ENCODE assay signal across 1 cellular context in the genomic region with DNA sequence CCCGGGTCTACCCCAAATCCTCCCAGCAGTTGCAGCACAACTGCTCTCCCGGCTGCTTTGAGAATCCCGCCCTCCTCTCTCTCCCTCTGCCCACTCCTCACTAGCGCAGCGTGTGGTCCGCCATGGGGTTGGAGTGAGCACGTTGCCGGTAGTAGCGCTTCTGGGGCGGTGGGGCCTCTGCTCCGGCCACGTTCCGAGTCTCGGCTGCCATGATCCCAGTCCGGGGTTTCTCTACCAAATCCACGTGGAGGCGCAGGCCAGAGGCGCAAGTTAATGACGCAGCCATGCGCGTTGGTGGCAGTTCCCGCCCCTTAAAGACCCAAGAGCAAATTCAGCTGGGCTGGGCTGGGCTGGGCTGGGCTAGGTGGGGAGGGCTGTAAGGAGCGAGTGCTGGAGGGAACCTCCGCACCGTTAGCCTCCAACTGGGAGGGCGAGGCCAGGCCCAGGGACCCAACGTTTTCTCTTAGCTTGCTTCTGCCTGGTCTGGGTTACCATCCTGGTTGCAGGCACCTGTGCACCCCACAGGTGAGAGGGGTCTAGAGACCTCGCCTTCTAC.
TF ChIP-seq lines count a peak whose summit lies in the region.

A gene (minus strand): TSS at position 233 of the 556 bp plus-strand sequence. CDS start 22 bp downstream, at position 211.

TF ChIP-seq in K562, 482 proteins besides CTCF, POLR2A, EP300 and RAD21 (continued from another document and continues in another):
- TF ChIP-seq POLR2B (IDR thresholded peaks at IDR 0.05; ENCODE audit: low read depth, partially characterized antibody), result peak; percentile 84
- TF ChIP-seq ZNF23 (CRISPR knock-in tag; IDR thresholded peaks at IDR 0.05), result no peak
- TF ChIP-seq SMAD4 (CRISPR knock-in tag; conservative IDR thresholded peaks at IDR 0.05), result no peak
- TF ChIP-seq FOSL1 (tag; conservative IDR thresholded peaks at IDR 0.05), result peak; percentile 44; the same call in 1 of the 2 replicates
- TF ChIP-seq FOXJ3 (CRISPR knock-in tag; IDR thresholded peaks at IDR 0.05), result no peak
- peak; percentile 98 to 99 for TF ChIP-seq SIN3A (IDR thresholded peaks at IDR 0.05; ENCODE audit: borderline replicate concordance in 2 of 2, control insufficient read depth in 1 of 2, low read depth in 2 of 2, low read length in 2 of 2)
- TF ChIP-seq, protein P1, sequence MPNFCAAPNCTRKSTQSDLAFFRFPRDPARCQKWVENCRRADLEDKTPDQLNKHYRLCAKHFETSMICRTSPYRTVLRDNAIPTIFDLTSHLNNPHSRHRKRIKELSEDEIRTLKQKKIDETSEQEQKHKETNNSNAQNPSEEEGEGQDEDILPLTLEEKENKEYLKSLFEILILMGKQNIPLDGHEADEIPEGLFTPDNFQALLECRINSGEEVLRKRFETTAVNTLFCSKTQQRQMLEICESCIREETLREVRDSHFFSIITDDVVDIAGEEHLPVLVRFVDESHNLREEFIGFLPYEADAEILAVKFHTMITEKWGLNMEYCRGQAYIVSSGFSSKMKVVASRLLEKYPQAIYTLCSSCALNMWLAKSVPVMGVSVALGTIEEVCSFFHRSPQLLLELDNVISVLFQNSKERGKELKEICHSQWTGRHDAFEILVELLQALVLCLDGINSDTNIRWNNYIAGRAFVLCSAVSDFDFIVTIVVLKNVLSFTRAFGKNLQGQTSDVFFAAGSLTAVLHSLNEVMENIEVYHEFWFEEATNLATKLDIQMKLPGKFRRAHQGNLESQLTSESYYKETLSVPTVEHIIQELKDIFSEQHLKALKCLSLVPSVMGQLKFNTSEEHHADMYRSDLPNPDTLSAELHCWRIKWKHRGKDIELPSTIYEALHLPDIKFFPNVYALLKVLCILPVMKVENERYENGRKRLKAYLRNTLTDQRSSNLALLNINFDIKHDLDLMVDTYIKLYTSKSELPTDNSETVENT (CRISPR knock-in tag; IDR thresholded peaks at IDR 0.05), result peak; percentile 73; the same call in 1 of the 2 replicates
- no peak for TF ChIP-seq ZC3H8 (IDR thresholded peaks at IDR 0.05)
- peak; percentile 65; the same call in 1 of the 2 replicates for TF ChIP-seq FOXK1 (CRISPR knock-in tag; IDR thresholded peaks at IDR 0.05; ENCODE audit: borderline replicate concordance)
- peak in 1 of 2 experiments; percentile 79; a peak in 2 of 4 replicates for TF ChIP-seq TEAD1 (CRISPR knock-in tag; IDR thresholded peaks at IDR 0.05)
- no peak for TF ChIP-seq ZNF445 (CRISPR knock-in tag; IDR thresholded peaks at IDR 0.05; ENCODE audit: low read depth)
- TF ChIP-seq, protein P2, sequence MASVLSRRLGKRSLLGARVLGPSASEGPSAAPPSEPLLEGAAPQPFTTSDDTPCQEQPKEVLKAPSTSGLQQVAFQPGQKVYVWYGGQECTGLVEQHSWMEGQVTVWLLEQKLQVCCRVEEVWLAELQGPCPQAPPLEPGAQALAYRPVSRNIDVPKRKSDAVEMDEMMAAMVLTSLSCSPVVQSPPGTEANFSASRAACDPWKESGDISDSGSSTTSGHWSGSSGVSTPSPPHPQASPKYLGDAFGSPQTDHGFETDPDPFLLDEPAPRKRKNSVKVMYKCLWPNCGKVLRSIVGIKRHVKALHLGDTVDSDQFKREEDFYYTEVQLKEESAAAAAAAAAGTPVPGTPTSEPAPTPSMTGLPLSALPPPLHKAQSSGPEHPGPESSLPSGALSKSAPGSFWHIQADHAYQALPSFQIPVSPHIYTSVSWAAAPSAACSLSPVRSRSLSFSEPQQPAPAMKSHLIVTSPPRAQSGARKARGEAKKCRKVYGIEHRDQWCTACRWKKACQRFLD (CRISPR knock-in tag; IDR thresholded peaks at IDR 0.05), result no peak; the same call in none of the 2 replicates
- TF ChIP-seq, protein P3, sequence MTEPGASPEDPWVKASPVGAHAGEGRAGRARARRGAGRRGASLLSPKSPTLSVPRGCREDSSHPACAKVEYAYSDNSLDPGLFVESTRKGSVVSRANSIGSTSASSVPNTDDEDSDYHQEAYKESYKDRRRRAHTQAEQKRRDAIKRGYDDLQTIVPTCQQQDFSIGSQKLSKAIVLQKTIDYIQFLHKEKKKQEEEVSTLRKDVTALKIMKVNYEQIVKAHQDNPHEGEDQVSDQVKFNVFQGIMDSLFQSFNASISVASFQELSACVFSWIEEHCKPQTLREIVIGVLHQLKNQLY (CRISPR knock-in tag; conservative IDR thresholded peaks at IDR 0.05), result no peak
- TF ChIP-seq TCF7 (IDR thresholded peaks at IDR 0.05; ENCODE audit: borderline replicate concordance), result 0 out of 2 replicates have a peak, but pooled peaks have one; percentile 42
- no peak; the same call in 1 of the 2 replicates for TF ChIP-seq RAD51 (IDR thresholded peaks at IDR 0.05; ENCODE audit: borderline replicate concordance, low read depth)
- TF ChIP-seq, protein P4, sequence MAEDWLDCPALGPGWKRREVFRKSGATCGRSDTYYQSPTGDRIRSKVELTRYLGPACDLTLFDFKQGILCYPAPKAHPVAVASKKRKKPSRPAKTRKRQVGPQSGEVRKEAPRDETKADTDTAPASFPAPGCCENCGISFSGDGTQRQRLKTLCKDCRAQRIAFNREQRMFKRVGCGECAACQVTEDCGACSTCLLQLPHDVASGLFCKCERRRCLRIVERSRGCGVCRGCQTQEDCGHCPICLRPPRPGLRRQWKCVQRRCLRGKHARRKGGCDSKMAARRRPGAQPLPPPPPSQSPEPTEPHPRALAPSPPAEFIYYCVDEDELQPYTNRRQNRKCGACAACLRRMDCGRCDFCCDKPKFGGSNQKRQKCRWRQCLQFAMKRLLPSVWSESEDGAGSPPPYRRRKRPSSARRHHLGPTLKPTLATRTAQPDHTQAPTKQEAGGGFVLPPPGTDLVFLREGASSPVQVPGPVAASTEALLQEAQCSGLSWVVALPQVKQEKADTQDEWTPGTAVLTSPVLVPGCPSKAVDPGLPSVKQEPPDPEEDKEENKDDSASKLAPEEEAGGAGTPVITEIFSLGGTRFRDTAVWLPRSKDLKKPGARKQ (CRISPR knock-in tag; IDR thresholded peaks at IDR 0.05), result no peak
- no peak for TF ChIP-seq ZNF408 (CRISPR knock-in tag; IDR thresholded peaks at IDR 0.05; ENCODE audit: low read depth)
- TF ChIP-seq SP1 (CRISPR knock-in tag; IDR thresholded peaks at IDR 0.05), result peak; percentile 100
- peak; percentile 100 for TF ChIP-seq SAP30 (IDR thresholded peaks at IDR 0.05; ENCODE audit: borderline replicate concordance, insufficient read depth, low read depth, low read length, poor library complexity, severe bottlenecking)
- TF ChIP-seq, protein P5, sequence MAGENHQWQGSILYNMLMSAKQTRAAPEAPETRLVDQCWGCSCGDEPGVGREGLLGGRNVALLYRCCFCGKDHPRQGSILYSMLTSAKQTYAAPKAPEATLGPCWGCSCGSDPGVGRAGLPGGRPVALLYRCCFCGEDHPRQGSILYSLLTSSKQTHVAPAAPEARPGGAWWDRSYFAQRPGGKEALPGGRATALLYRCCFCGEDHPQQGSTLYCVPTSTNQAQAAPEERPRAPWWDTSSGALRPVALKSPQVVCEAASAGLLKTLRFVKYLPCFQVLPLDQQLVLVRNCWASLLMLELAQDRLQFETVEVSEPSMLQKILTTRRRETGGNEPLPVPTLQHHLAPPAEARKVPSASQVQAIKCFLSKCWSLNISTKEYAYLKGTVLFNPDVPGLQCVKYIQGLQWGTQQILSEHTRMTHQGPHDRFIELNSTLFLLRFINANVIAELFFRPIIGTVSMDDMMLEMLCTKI (IDR thresholded peaks at IDR 0.05; ENCODE audit: partially characterized antibody), result no peak
- TF ChIP-seq ERF (CRISPR knock-in tag; IDR thresholded peaks at IDR 0.05), result no peak
- TF ChIP-seq EGR1 (conservative IDR thresholded peaks at IDR 0.05), result peak; percentile 84
- TF ChIP-seq, protein P6, sequence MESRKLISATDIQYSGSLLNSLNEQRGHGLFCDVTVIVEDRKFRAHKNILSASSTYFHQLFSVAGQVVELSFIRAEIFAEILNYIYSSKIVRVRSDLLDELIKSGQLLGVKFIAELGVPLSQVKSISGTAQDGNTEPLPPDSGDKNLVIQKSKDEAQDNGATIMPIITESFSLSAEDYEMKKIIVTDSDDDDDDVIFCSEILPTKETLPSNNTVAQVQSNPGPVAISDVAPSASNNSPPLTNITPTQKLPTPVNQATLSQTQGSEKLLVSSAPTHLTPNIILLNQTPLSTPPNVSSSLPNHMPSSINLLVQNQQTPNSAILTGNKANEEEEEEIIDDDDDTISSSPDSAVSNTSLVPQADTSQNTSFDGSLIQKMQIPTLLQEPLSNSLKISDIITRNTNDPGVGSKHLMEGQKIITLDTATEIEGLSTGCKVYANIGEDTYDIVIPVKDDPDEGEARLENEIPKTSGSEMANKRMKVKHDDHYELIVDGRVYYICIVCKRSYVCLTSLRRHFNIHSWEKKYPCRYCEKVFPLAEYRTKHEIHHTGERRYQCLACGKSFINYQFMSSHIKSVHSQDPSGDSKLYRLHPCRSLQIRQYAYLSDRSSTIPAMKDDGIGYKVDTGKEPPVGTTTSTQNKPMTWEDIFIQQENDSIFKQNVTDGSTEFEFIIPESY (CRISPR knock-in tag; IDR thresholded peaks at IDR 0.05), result no peak; the same call in 1 of the 2 replicates
- TF ChIP-seq PHF21A (IDR thresholded peaks at IDR 0.05; ENCODE audit: borderline replicate concordance, low read depth), result no peak
- TF ChIP-seq MBD2 (IDR thresholded peaks at IDR 0.05; ENCODE audit: borderline replicate concordance, low read depth), result peak; percentile 83
- TF ChIP-seq NFE2L1 (tag; IDR thresholded peaks at IDR 0.05; ENCODE audit: borderline replicate concordance, low read depth), result no peak
- TF ChIP-seq, protein P7, sequence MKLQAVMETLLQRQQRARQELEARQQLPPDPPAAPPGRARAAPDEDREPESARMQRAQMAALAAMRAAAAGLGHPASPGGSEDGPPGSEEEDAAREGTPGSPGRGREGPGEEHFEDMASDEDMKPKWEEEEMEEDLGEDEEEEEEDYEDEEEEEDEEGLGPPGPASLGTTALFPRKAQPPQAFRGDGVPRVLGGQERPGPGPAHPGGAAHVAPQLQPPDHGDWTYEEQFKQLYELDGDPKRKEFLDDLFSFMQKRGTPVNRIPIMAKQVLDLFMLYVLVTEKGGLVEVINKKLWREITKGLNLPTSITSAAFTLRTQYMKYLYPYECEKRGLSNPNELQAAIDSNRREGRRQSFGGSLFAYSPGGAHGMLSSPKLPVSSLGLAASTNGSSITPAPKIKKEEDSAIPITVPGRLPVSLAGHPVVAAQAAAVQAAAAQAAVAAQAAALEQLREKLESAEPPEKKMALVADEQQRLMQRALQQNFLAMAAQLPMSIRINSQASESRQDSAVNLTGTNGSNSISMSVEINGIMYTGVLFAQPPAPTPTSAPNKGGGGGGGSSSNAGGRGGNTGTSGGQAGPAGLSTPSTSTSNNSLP (IDR thresholded peaks at IDR 0.05; ENCODE audit: borderline replicate concordance, low read depth, low read length), result no peak
- TF ChIP-seq ASH1L (IDR thresholded peaks at IDR 0.05; ENCODE audit: borderline replicate concordance, low read depth, partially characterized antibody), result no peak
- TF ChIP-seq, protein P8, sequence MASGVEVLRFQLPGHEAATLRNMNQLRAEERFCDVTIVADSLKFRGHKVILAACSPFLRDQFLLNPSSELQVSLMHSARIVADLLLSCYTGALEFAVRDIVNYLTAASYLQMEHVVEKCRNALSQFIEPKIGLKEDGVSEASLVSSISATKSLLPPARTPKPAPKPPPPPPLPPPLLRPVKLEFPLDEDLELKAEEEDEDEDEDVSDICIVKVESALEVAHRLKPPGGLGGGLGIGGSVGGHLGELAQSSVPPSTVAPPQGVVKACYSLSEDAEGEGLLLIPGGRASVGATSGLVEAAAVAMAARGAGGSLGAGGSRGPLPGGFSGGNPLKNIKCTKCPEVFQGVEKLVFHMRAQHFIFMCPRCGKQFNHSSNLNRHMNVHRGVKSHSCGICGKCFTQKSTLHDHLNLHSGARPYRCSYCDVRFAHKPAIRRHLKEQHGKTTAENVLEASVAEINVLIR (CRISPR knock-in tag; IDR thresholded peaks at IDR 0.05), result peak; percentile 96
- peak; percentile 73 for TF ChIP-seq DIDO1 (tag; IDR thresholded peaks at IDR 0.05; ENCODE audit: low read depth)
- no peak for TF ChIP-seq RBM17 (IDR thresholded peaks at IDR 0.05; ENCODE audit: borderline replicate concordance, low read depth, low read length)
- TF ChIP-seq, protein P9, sequence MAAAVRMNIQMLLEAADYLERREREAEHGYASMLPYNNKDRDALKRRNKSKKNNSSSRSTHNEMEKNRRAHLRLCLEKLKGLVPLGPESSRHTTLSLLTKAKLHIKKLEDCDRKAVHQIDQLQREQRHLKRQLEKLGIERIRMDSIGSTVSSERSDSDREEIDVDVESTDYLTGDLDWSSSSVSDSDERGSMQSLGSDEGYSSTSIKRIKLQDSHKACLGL (CRISPR knock-in tag; IDR thresholded peaks at IDR 0.05; ENCODE audit: borderline replicate concordance, poor library complexity, severe bottlenecking), result peak; percentile 100
- TF ChIP-seq, protein P10, sequence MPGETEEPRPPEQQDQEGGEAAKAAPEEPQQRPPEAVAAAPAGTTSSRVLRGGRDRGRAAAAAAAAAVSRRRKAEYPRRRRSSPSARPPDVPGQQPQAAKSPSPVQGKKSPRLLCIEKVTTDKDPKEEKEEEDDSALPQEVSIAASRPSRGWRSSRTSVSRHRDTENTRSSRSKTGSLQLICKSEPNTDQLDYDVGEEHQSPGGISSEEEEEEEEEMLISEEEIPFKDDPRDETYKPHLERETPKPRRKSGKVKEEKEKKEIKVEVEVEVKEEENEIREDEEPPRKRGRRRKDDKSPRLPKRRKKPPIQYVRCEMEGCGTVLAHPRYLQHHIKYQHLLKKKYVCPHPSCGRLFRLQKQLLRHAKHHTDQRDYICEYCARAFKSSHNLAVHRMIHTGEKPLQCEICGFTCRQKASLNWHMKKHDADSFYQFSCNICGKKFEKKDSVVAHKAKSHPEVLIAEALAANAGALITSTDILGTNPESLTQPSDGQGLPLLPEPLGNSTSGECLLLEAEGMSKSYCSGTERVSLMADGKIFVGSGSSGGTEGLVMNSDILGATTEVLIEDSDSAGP (CRISPR knock-in tag; IDR thresholded peaks at IDR 0.05), result peak; percentile 97
- TF ChIP-seq ZSCAN32 (CRISPR knock-in tag; IDR thresholded peaks at IDR 0.05), result no peak
- peak; percentile 96 for TF ChIP-seq SIN3B (IDR thresholded peaks at IDR 0.05; ENCODE audit: low read depth)
- TF ChIP-seq KLF1 (tag; IDR thresholded peaks at IDR 0.05), result 0 out of 2 replicates have a peak, but pooled peaks have one; percentile 28
- TF ChIP-seq, protein P11, sequence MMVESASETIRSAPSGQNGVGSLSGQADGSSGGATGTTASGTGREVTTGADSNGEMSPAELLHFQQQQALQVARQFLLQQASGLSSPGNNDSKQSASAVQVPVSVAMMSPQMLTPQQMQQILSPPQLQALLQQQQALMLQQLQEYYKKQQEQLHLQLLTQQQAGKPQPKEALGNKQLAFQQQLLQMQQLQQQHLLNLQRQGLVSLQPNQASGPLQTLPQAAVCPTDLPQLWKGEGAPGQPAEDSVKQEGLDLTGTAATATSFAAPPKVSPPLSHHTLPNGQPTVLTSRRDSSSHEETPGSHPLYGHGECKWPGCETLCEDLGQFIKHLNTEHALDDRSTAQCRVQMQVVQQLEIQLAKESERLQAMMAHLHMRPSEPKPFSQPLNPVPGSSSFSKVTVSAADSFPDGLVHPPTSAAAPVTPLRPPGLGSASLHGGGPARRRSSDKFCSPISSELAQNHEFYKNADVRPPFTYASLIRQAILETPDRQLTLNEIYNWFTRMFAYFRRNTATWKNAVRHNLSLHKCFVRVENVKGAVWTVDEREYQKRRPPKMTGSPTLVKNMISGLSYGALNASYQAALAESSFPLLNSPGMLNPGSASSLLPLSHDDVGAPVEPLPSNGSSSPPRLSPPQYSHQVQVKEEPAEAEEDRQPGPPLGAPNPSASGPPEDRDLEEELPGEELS (CRISPR knock-in tag; IDR thresholded peaks at IDR 0.05; ENCODE audit: borderline replicate concordance), result no peak
- TF ChIP-seq HDGF (IDR thresholded peaks at IDR 0.05), result no peak
- TF ChIP-seq ZNF586 (CRISPR knock-in tag; conservative IDR thresholded peaks at IDR 0.05), result no peak
- TF ChIP-seq SOX6 (IDR thresholded peaks at IDR 0.05), result peak; percentile 41; the same call in 1 of the 2 replicates
- no peak for TF ChIP-seq PCBP2 (IDR thresholded peaks at IDR 0.05; ENCODE audit: low read depth, low read length, poor library complexity, severe bottlenecking)
- peak; percentile 73; the same call in 1 of the 2 replicates for TF ChIP-seq ZZZ3 (IDR thresholded peaks at IDR 0.05)
- TF ChIP-seq SAFB2 (IDR thresholded peaks at IDR 0.05; ENCODE audit: borderline replicate concordance, low read depth, low read length, severe bottlenecking), result no peak
- TF ChIP-seq SREBF2 (CRISPR knock-in tag; IDR thresholded peaks at IDR 0.05), result no peak
